ENCODE assay signal across 10 cellular contexts in the genomic region with DNA sequence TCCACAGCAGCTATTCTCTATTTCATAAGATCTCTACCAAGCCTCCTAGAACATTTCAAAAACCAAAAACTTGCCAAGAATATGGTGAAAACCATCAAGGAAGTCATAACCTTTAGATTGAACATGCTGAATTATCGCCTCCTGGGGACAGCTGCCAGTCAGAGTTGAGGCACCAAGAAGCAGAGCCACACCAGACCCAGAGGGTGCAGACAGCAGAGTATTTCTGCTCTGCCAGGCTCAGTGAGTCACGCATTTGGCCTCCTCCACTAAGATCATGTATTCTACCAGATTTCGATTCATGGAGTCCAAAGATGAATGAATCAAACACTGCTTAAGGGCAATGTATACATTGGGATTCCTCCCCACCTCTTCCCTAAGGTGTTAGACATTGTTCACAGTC. TPM values are rescaled to one million over a fixed set of nuclear protein-coding genes. Genes with fewer than 3 reads are reported as not detected.
A peak's percentile ranks its signal among the peaks of the same experiment; 100 is the strongest.
DNase-seq lines count a peak whose midpoint lies in the region; ATAC-seq and TF ChIP-seq lines count a peak whose summit lies in the region.
"Had no signal": no experiment of that assay in that cellular context is flagged by ENCODE, and none has a peak within 500 bp of the region (broad histone marks: within the 10 kb centered on the region; RNA-seq: fewer than 3 reads in every experiment).

No MANE protein-coding gene starts in this region.

- H3K27me3 Mint-ChIP-seq in neural progenitor cell (ENCODE audit: insufficient read depth, low read depth): peaks cover 10% of the 10 kb centered on the region
- H3K27me3 Mint-ChIP-seq in activated naive CD4-positive, alpha-beta T cell treated with anti-CD3 and anti-CD28 coated beads, Interleukin-2, amount 10 ng/mL, durations not matched to agents 7 days and 5 days: peaks cover 73% of the 10 kb centered on the region

- H3F3A ChIP-seq in neural progenitor cell (ENCODE audit: low read depth): peaks cover 14% of the 10 kb centered on the region

- no peak overlapping the region for H3K27ac ChIP-seq in neural progenitor cell

- ATAC-seq in esophagus mucosa (peak; percentile 56), GM18505 (IDR thresholded peaks at IDR 0.05; ENCODE audit: unreplicated experiment) (no peak), HG03520 (IDR thresholded peaks at IDR 0.05; ENCODE audit: unreplicated experiment) (no peak)

- H3K9me3 Mint-ChIP-seq in neural progenitor cell: no peaks in the 10 kb centered on the region
- no peaks in the 10 kb centered on the region for H3K9me3 Mint-ChIP-seq in activated naive CD4-positive, alpha-beta T cell treated with anti-CD3 and anti-CD28 coated beads, Interleukin-2, amount 10 ng/mL, durations not matched to agents 7 days and 5 days
- H3K9me3 Mint-ChIP-seq: CD8-positive, alpha-beta memory T cell had no signal

- H4K20me1 ChIP-seq in neural progenitor cell (ENCODE audit: low read depth): no peaks in the 10 kb centered on the region

- no peak overlapping the region for H3K4me3 ChIP-seq in neural progenitor cell

- peaks cover 42% of the 10 kb centered on the region for H3K4me1 Mint-ChIP-seq in neural progenitor cell
- H3K4me1 Mint-ChIP-seq in activated naive CD4-positive, alpha-beta T cell treated with anti-CD3 and anti-CD28 coated beads, Interleukin-2, amount 10 ng/mL, durations not matched to agents 7 days and 5 days: peaks cover 18% of the 10 kb centered on the region

- H3K27me3 ChIP-seq in neural progenitor cell: peaks cover 56% of the 10 kb centered on the region

- H3K4me3 Mint-ChIP-seq in neural progenitor cell: peak overlapping the region; percentile 92
- no peak overlapping the region for H3K4me3 Mint-ChIP-seq in activated naive CD4-positive, alpha-beta T cell treated with anti-CD3 and anti-CD28 coated beads, Interleukin-2, amount 10 ng/mL, durations not matched to agents 7 days and 5 days

- no peak for TF ChIP-seq POLR2A in GM18505 (IDR thresholded peaks at IDR 0.05; ENCODE audit: borderline replicate concordance, extremely low read depth, insufficient read depth, insufficient read length)

- no peak overlapping the region for H3K9ac ChIP-seq in neural progenitor cell

- no peak overlapping the region for H3K4me2 ChIP-seq in neural progenitor cell

- H3K36me3 Mint-ChIP-seq in neural progenitor cell: peaks cover 18% of the 10 kb centered on the region
- no peaks in the 10 kb centered on the region for H3K36me3 Mint-ChIP-seq in activated naive CD4-positive, alpha-beta T cell treated with anti-CD3 and anti-CD28 coated beads, Interleukin-2, amount 10 ng/mL, durations not matched to agents 7 days and 5 days
- H3K36me3 Mint-ChIP-seq: CD8-positive, alpha-beta memory T cell had no signal

- no peaks in the 10 kb centered on the region for H3K4me1 ChIP-seq in neural progenitor cell

- DNase-seq in AG08395 (ENCODE audit: low spot score): peak; percentile 28
- DNase-seq in MV-4-11 (lab: John Stamatoyannopoulos, UW): peak; percentile 18
- no peak for DNase-seq in neural progenitor cell (ENCODE audit: low spot score)
- no peak for DNase-seq in activated naive CD4-positive, alpha-beta T cell treated with anti-CD3 and anti-CD28 coated beads, Interleukin-2, amount 10 ng/mL, durations not matched to agents 7 days and 5 days
- DNase-seq in occipital lobe (lab: John Stamatoyannopoulos, UW): no peak
- DNase-seq: CD8-positive, alpha-beta memory T cell; NCI-H1436 treated with DMSO at 0.1 percent for 48 hours had no signal

- no peaks in the 10 kb centered on the region for H3K9me3 ChIP-seq in neural progenitor cell (ENCODE audit: low read depth)

- no peak overlapping the region for H2AFZ ChIP-seq in neural progenitor cell (replicated peaks)

- H3K79me2 ChIP-seq in neural progenitor cell (ENCODE audit: low read depth): no peaks in the 10 kb centered on the region

- TF ChIP-seq CTCF in neural progenitor cell (IDR thresholded peaks at IDR 0.05): no peak

- CTCF ChIA-PET in activated naive CD4-positive, alpha-beta T cell treated with anti-CD3 and anti-CD28 coated beads, Interleukin-2, amount 10 ng/mL, durations not matched to agents 7 days and 5 days (lab: Charles Lee): interaction anchor here (0.9 kb wide), 1 partner anchor 33 kb away, joined by 3 read pairs; no protein-coding TSS in a partner anchor

- no peaks in the 10 kb centered on the region for H3K36me3 ChIP-seq in neural progenitor cell

- H3K27ac Mint-ChIP-seq in neural progenitor cell: no peak overlapping the region
- H3K27ac Mint-ChIP-seq in activated naive CD4-positive, alpha-beta T cell treated with anti-CD3 and anti-CD28 coated beads, Interleukin-2, amount 10 ng/mL, durations not matched to agents 7 days and 5 days: no peak overlapping the region
- H3K27ac Mint-ChIP-seq: CD8-positive, alpha-beta memory T cell had no signal

RNA-seq across cellular contexts. Expression of a gene that starts 2.1 kb away (rescaled TPM):
- total RNA-seq in esophagus mucosa (18.4 TPM), neural progenitor cell (ENCODE audit: low replicate concordance) (2.3 and 6.4 TPM in 2 replicates), occipital lobe (25.6 TPM)

Comparison
In these comparisons a context has a peak if more than half of its experiments do, and no peak if none do; other contexts are left out.
1. DNase-seq: peak in AG08395 (single experiment) and MV-4-11 (single experiment); none in neural progenitor cell (single experiment), activated naive CD4-positive, alpha-beta T cell treated with anti-CD3 and anti-CD28 coated beads, Interleukin-2, amount 10 ng/mL, durations not matched to agents 7 days and 5 days (single experiment) and occipital lobe (single experiment).